In genomic region chr2:127200962-127201361, GRCh38 we compare ENCODE assay signal across 8 cellular contexts. TPM values are rescaled to one million over a fixed set of nuclear protein-coding genes. Genes with fewer than 3 reads are reported as not detected.
"Had no signal": no experiment of that assay in that cellular context is flagged by ENCODE, and none has a peak within 500 bp of the region (broad histone marks: within the 10 kb centered on the region; RNA-seq: fewer than 3 reads in every experiment).

No MANE protein-coding gene starts in this region.

- H2AFZ ChIP-seq: GM23248 had no signal

- DNase-seq: GM23248, HCEC 1CT, IMR-90, KBM-7 had no signal

- H3K27ac ChIP-seq: GM23248, HL-60 had no signal

- H3K9ac ChIP-seq: GM23248 had no signal

- H3K4me3 Mint-ChIP-seq: H9 had no signal

- FAIRE-seq: H1, H54 had no signal

- H3K4me3 ChIP-seq: GM23248 had no signal

RNA-seq across cellular contexts. Expression of gene CYP27C1, which starts 19.1 kb away (rescaled TPM):
- total RNA-seq: IMR-90 had no signal
- polyA plus RNA-seq: IMR-90 had no signal
